In the genomic region with DNA sequence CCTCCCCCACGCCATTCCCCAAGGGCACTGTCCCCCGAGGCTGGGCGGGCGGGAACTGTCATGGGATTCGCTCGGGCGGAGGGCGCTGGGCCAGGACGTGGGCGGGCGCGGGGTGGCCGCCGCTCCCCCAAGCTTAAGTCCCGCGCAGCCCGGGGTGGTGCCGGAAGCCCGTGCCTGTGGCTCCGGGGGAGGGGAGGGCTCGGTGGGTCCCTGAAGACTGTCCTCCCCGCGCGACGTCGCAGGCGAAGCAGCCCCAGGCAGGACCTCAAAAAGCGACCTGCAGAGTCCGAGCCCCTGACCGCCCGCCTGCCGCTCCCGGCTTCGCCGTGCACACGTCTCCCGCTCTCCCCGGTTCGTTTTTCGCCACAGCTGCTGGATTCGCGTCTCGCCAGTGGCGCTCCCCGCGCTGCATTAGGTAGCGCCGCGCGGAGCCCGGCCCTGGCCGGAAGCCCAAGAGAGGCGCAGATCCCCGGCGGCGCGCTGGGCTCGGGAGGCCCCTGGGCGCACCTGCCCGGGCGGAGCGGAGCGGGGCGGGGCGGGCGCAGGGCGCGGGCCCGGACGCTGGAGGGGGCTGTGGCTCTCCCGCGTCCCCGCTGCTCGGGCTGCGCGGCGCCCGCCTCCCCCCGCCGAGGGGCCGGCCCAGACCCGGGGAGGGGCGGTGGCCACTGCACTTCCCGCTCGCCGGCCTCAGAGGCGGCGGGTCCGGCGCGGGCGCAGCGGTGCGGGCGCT, we compare ENCODE assay signal across 8 cellular contexts. TPM values are rescaled to one million over a fixed set of nuclear protein-coding genes. Genes with fewer than 3 reads are reported as not detected.
A peak's percentile ranks its signal among the peaks of the same experiment; 100 is the strongest.
DNase-seq lines count a peak whose midpoint lies in the region; ATAC-seq, FAIRE-seq and TF ChIP-seq lines count a peak whose summit lies in the region.

Gene FARP1 (plus strand): TSS at position 668 of the 730 bp plus-strand sequence. CDS start 70,149 bp downstream, outside the sequence.

- DNase-seq in CD4-positive, alpha-beta T cell = peak in 3 of 10 experiments; percentile 1 to 5 (median 1)
- DNase-seq in GM19239 (ENCODE audit: insufficient read length, low spot score) (peak; percentile 59), NCI-H748 (lab: John Stamatoyannopoulos, UW; ENCODE audit: unreplicated experiment) (peak; percentile 93), amniotic stem cell (lab: John Stamatoyannopoulos, UW) (peak; percentile 40), cardiac septum (ENCODE audit: low spot score) (peak; percentile 80)

- no peaks in the 10 kb centered on the region for H3K36me3 Mint-ChIP-seq in CD4-positive, alpha-beta T cell (ENCODE audit: low read depth)

- no peak for FAIRE-seq in GM19239 (lab: Jason Lieb, UNC)

- CTCF ChIA-PET in CD4-positive, alpha-beta T cell (lab: Charles Lee) = no interaction called here

- H3K4me2 ChIP-seq in parathyroid adenoma (ENCODE audit: low read length) = peak within 1 kb of the TSS; percentile 94

- peak within 1 kb of the TSS; percentile 96 for H2AFZ ChIP-seq in parathyroid adenoma

- no peak for TF ChIP-seq CTCF in CD4-positive, alpha-beta T cell (IDR thresholded peaks at IDR 0.05)
- TF ChIP-seq CTCF in parathyroid adenoma (IDR thresholded peaks at IDR 0.05) = no peak

- POLR2A ChIA-PET in CD4-positive, alpha-beta T cell (lab: Charles Lee) = no interaction called here

- peaks cover 41% of the 10 kb centered on the region for H3K27me3 ChIP-seq in CD4-positive, alpha-beta T cell (ENCODE audit: control insufficient read depth, insufficient read depth, low read length)
- H3K27me3 ChIP-seq in parathyroid adenoma (ENCODE audit: control insufficient read depth, insufficient read depth, low read length) = no peaks in the 10 kb centered on the region

- H3K9me3 ChIP-seq in CD4-positive, alpha-beta T cell (ENCODE audit: control insufficient read depth, low read length) = no peaks in the 10 kb centered on the region
- no peaks in the 10 kb centered on the region for H3K9me3 ChIP-seq in parathyroid adenoma (ENCODE audit: control insufficient read depth, low read length)

- H3K4me3 ChIP-seq in parathyroid adenoma (ENCODE audit: low read depth, low read length) = peak within 1 kb of the TSS; percentile 58

- peaks cover 73% of the 10 kb centered on the region for H3K27me3 Mint-ChIP-seq in CD4-positive, alpha-beta T cell

- peak within 1 kb of the TSS; percentile 53 for H3K9ac ChIP-seq in parathyroid adenoma

- no peak within 1 kb of the TSS for H3K27ac ChIP-seq in CD4-positive, alpha-beta T cell (ENCODE audit: low read depth, low read length)
- H3K27ac ChIP-seq in parathyroid adenoma = peak within 1 kb of the TSS; percentile 90

- H3K79me2 ChIP-seq in parathyroid adenoma = peaks cover 2% of the 10 kb centered on the region

- H3K4me1 ChIP-seq in parathyroid adenoma = peaks cover 6% of the 10 kb centered on the region

- ATAC-seq in CD4-positive, alpha-beta T cell (ENCODE audit: poor library complexity) = peak; percentile 48
- ATAC-seq in HG03354 (IDR thresholded peaks at IDR 0.05; ENCODE audit: poor library complexity, severe bottlenecking, unreplicated experiment) (peak; percentile 83), GM18870 (IDR thresholded peaks at IDR 0.05; ENCODE audit: unreplicated experiment) (no peak)

- intact Hi-C loops in CD4-positive, alpha-beta T cell (cut with DNase I, micrococcal nuclease) = no loop called here
- intact Hi-C loops in cardiac septum (cut with DNase I) = loop anchor here (2.0 to 5.0 kb wide), 4 partner anchors 30 to 530 kb away; no protein-coding TSS in a partner anchor

- no peak within 1 kb of the TSS for H3K27ac Mint-ChIP-seq in CD4-positive, alpha-beta T cell

- no peaks in the 10 kb centered on the region for H3K4me1 Mint-ChIP-seq in CD4-positive, alpha-beta T cell (ENCODE audit: low read depth)

- H3K36me3 ChIP-seq in parathyroid adenoma (ENCODE audit: control insufficient read depth, insufficient read depth, low read length) = no peaks in the 10 kb centered on the region

- no peak within 1 kb of the TSS for H3K4me3 Mint-ChIP-seq in CD4-positive, alpha-beta T cell

- H3K9me3 Mint-ChIP-seq in CD4-positive, alpha-beta T cell = no peaks in the 10 kb centered on the region

RNA-seq across cellular contexts. Expression of gene FARP1, which starts in this region (rescaled TPM):
- total RNA-seq in CD4-positive, alpha-beta T cell = under 1 TPM in 1 of 2 experiments, not detected in 1; 0.30 TPM
- 71.3 TPM for total RNA-seq in cardiac septum

Comparison
In these comparisons a context has a peak if more than half of its experiments do, and no peak if none do; other contexts are left out.
1. RNA of gene FARP1 (total RNA-seq): 71.3 TPM in cardiac septum (single experiment); 0.30 TPM in CD4-positive, alpha-beta T cell; every median in the first group is over 10 times any median in the second.
2. Peak in ATAC-seq in CD4-positive, alpha-beta T cell; RNA of the gene not detected or under 1 TPM.